Comparison of ENCODE assay signal across 14 cellular contexts in the genomic region with DNA sequence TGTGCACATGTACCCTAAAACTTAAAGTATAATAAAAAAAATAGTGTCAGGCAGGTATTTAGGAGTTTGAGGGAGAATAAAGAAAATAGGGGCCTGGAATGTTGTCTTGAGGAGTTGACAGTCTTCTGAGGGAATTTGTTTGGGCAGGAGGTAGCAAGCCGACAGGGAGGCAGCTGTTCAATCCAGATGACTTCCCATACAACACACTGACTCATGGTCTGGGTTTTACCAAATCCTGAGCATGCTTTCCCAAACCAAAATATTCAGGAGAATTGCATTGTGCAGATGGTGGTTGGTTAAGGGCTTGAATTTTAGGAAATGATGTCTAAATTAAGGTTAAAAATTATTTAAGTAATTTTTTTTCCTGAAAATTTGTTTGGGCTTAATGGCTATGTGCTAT.
DNase-seq lines count a peak whose midpoint lies in the region; ATAC-seq, FAIRE-seq and TF ChIP-seq lines count a peak whose summit lies in the region.
"Had no signal": no experiment of that assay in that cellular context is flagged by ENCODE, and none has a peak within 500 bp of the region (broad histone marks: within the 10 kb centered on the region; RNA-seq: fewer than 3 reads in every experiment).

No MANE protein-coding gene starts in this region.

- H3K36me3 ChIP-seq in Loucy (ENCODE audit: insufficient read depth, low read length), result no peaks in the 10 kb centered on the region
- no peaks in the 10 kb centered on the region for H3K36me3 ChIP-seq in small intestine (ENCODE audit: control insufficient read depth in 2 of 2, insufficient read depth in 2 of 2, low read length in 2 of 2)
- H3K36me3 ChIP-seq: colonic mucosa had no signal

- no peak for FAIRE-seq in small intestine (lab: Jason Lieb, UNC)

- H4K20me1 ChIP-seq in Loucy (ENCODE audit: insufficient read depth, low read length, poor library complexity, severe bottlenecking), result no peaks in the 10 kb centered on the region

- H3K27me3 ChIP-seq in Loucy (ENCODE audit: insufficient read depth, low read length, poor library complexity, severe bottlenecking), result no peaks in the 10 kb centered on the region
- H3K27me3 ChIP-seq in small intestine (ENCODE audit: control insufficient read depth in 2 of 2, insufficient read depth in 2 of 2, low read length in 2 of 2), result no peaks in the 10 kb centered on the region
- H3K27me3 ChIP-seq: colonic mucosa had no signal

- ATAC-seq in GM18511 (IDR thresholded peaks at IDR 0.05; ENCODE audit: unreplicated experiment), result no peak

- no peaks in the 10 kb centered on the region for H3K79me2 ChIP-seq in Loucy (ENCODE audit: insufficient read depth, low read length)

- no peaks in the 10 kb centered on the region for H3K9me2 ChIP-seq in Loucy (replicated peaks; ENCODE audit: low read depth, low read length)

- H3F3A ChIP-seq in Loucy (ENCODE audit: low read depth), result peaks cover 5% of the 10 kb centered on the region

- H3K4me3 ChIP-seq in Loucy (ENCODE audit: low read length, poor library complexity, severe bottlenecking), result no peak overlapping the region
- H3K4me3 ChIP-seq in astrocyte of the spinal cord (ENCODE audit: low read depth, low read length), result no peak overlapping the region
- H3K4me3 ChIP-seq in small intestine (ENCODE audit: low read depth in 1 of 2, low read length in 2 of 2), result no peak overlapping the region
- H3K4me3 ChIP-seq: colonic mucosa had no signal

- H3K27ac ChIP-seq in small intestine (ENCODE audit: low read depth in 1 of 2, low read length in 1 of 2), result no peak overlapping the region
- H3K27ac ChIP-seq: colonic mucosa had no signal

- H3K9ac ChIP-seq in Loucy (ENCODE audit: low read depth, low read length, poor library complexity, severe bottlenecking), result no peak overlapping the region

- DNase-seq in activated CD4-positive, alpha-beta T cell treated with anti-CD3 and anti-CD28 coated beads, Interleukin-2, amount 10 ng/mL, durations not matched to agents 24 days and 14 days, result no peak
- no peak for DNase-seq in activated CD4-positive, alpha-beta T cell treated with anti-CD3 and anti-CD28 coated beads for 1 hour
- DNase-seq in astrocyte of the spinal cord (ENCODE audit: low read depth, low spot score) (peak; percentile 52), myocyte (ENCODE audit: low read depth) (peak; percentile 89), medulla oblongata (ENCODE audit: extremely low spot score) (no peak), small intestine (no peak)
- DNase-seq: colonic mucosa, DMS 273 treated with DMSO at 0.1 percent for 48 hours, midbrain, NCI-H1417 treated with DMSO at 0.1 percent for 48 hours, NCI-H69 had no signal

- in situ Hi-C loops in astrocyte of the spinal cord (cut with HindIII; ENCODE audit: low sequenced_read_pairs), result no loop called here

- intact Hi-C loops in activated CD4-positive, alpha-beta T cell treated with anti-CD3 and anti-CD28 coated beads, Interleukin-2, amount 10 ng/mL, durations not matched to agents 24 days and 14 days (cut with micrococcal nuclease), result loop anchor here (1.0 kb wide), 4 partner anchors 9 to 150 kb away; no protein-coding TSS in a partner anchor

- H3K4me1 ChIP-seq in Loucy (ENCODE audit: insufficient read depth, low read length, poor library complexity, severe bottlenecking), result peaks cover 57% of the 10 kb centered on the region
- H3K4me1 ChIP-seq in small intestine (ENCODE audit: control insufficient read depth in 2 of 2, insufficient read depth in 1 of 2, low read depth in 1 of 2, low read length in 1 of 2), result no peaks in the 10 kb centered on the region
- H3K4me1 ChIP-seq: colonic mucosa had no signal

- H3K9me3 ChIP-seq in Loucy (ENCODE audit: insufficient read depth, low read depth, low read length) (no peaks in the 10 kb centered on the region), small intestine (ENCODE audit: control insufficient read depth, low read depth) (no peaks in the 10 kb centered on the region)
- H3K9me3 ChIP-seq: colonic mucosa had no signal

- peak overlapping the region; percentile 24 for H3K4me3 Mint-ChIP-seq in activated CD4-positive, alpha-beta T cell treated with anti-CD3 and anti-CD28 coated beads, Interleukin-2, amount 10 ng/mL, durations not matched to agents 24 days and 14 days
- H3K4me3 Mint-ChIP-seq: WTC11 had no signal

- H3K4me1 Mint-ChIP-seq in activated CD4-positive, alpha-beta T cell treated with anti-CD3 and anti-CD28 coated beads, Interleukin-2, amount 10 ng/mL, durations not matched to agents 24 days and 14 days, result peaks cover 36% of the 10 kb centered on the region

- no peak overlapping the region for H2AFZ ChIP-seq in Loucy (ENCODE audit: low read length)

- H3K27ac Mint-ChIP-seq in activated CD4-positive, alpha-beta T cell treated with anti-CD3 and anti-CD28 coated beads, Interleukin-2, amount 10 ng/mL, durations not matched to agents 24 days and 14 days, result peak overlapping the region; percentile 78
- H3K27ac Mint-ChIP-seq: WTC11 had no signal

- 76 to 89% (median 80%) methylated on average over 1 of the region's 1 CpG for WGBS in small intestine, 3 donors

- TF ChIP-seq CTCF in Loucy (conservative IDR thresholded peaks at IDR 0.05; ENCODE audit: low read length) (no peak), astrocyte of the spinal cord (IDR thresholded peaks at IDR 0.05; ENCODE audit: low read depth, low read length) (no peak)

- peaks cover 7% of the 10 kb centered on the region for H3K36me3 Mint-ChIP-seq in activated CD4-positive, alpha-beta T cell treated with anti-CD3 and anti-CD28 coated beads, Interleukin-2, amount 10 ng/mL, durations not matched to agents 24 days and 14 days (ENCODE audit: low read depth)
- H3K36me3 Mint-ChIP-seq: WTC11 had no signal

- no peaks in the 10 kb centered on the region for H3K27me3 Mint-ChIP-seq in activated CD4-positive, alpha-beta T cell treated with anti-CD3 and anti-CD28 coated beads, Interleukin-2, amount 10 ng/mL, durations not matched to agents 24 days and 14 days

- peaks cover 9% of the 10 kb centered on the region for H3K9me3 Mint-ChIP-seq in activated CD4-positive, alpha-beta T cell treated with anti-CD3 and anti-CD28 coated beads, Interleukin-2, amount 10 ng/mL, durations not matched to agents 24 days and 14 days

- H3K4me2 ChIP-seq in Loucy (ENCODE audit: low read depth, low read length, poor library complexity, severe bottlenecking), result peak overlapping the region; percentile 31

Comparison
In these comparisons a context has a peak if more than half of its experiments do, and no peak if none do; other contexts are left out.
1. DNase-seq: peak in astrocyte of the spinal cord (single experiment) and myocyte (single experiment); none in activated CD4-positive, alpha-beta T cell treated with anti-CD3 and anti-CD28 coated beads, Interleukin-2, amount 10 ng/mL, durations not matched to agents 24 days and 14 days (single experiment), activated CD4-positive, alpha-beta T cell treated with anti-CD3 and anti-CD28 coated beads for 1 hour (single experiment), medulla oblongata (single experiment) and small intestine (single experiment).